8 cellular contexts compared by ENCODE assay signal in genomic region chr5:10563132-10563939, GRCh38. TPM values are rescaled to one million over a fixed set of nuclear protein-coding genes. Genes with fewer than 3 reads are reported as not detected.
DNase-seq lines count a peak whose midpoint lies in the region; ATAC-seq and TF ChIP-seq lines count a peak whose summit lies in the region.

No MANE protein-coding gene starts in this region.

- peaks cover 4% of the 10 kb centered on the region for H3K36me3 Mint-ChIP-seq in activated naive CD8-positive, alpha-beta T cell treated with anti-CD3 and anti-CD28 coated beads for 36 hours

- H3K4me1 Mint-ChIP-seq in activated naive CD8-positive, alpha-beta T cell treated with anti-CD3 and anti-CD28 coated beads for 36 hours = peaks cover 20% of the 10 kb centered on the region

- peak overlapping the region; percentile 57 for H3K4me3 Mint-ChIP-seq in activated naive CD8-positive, alpha-beta T cell treated with anti-CD3 and anti-CD28 coated beads for 36 hours

- peak overlapping the region; percentile 82 for H3K9ac ChIP-seq in NT2/D1 (ENCODE audit: insufficient read length, low read depth)

- ATAC-seq in HG02588 (IDR thresholded peaks at IDR 0.05; ENCODE audit: unreplicated experiment) = peak; percentile 35

- DNase-seq in GM13977 (ENCODE audit: low spot score) = peak; percentile 81
- no peak for DNase-seq in NT2/D1 (ENCODE audit: low read depth, low spot score)
- peak; percentile 68 for DNase-seq in activated naive CD8-positive, alpha-beta T cell treated with anti-CD3 and anti-CD28 coated beads for 36 hours
- DNase-seq in stimulated activated CD4-positive, alpha-beta T cell treated with anti-CD3 and anti-CD28 coated beads, Interleukin-15, amount 100 ng/mL, for 1 hour (ENCODE audit: low read depth in 1 of 2, low spot score in 1 of 2) = peak; percentile 15 to 31
- no peak for DNase-seq in occipital lobe (lab: John Stamatoyannopoulos, UW)
- DNase-seq in NK-92 (lab: John Stamatoyannopoulos, UW; ENCODE audit: unreplicated experiment) = no peak

- H3K9me3 ChIP-seq in NT2/D1 (ENCODE audit: insufficient read depth, low read length) (no peaks in the 10 kb centered on the region), iPS-18c (ENCODE audit: control insufficient read depth, insufficient read depth, low read length) (peaks cover 4% of the 10 kb centered on the region)

- peaks cover 12% of the 10 kb centered on the region for H3K4me1 ChIP-seq in NT2/D1 (ENCODE audit: insufficient read depth, insufficient read length)

- H3K4me3 ChIP-seq in NT2/D1 (ENCODE audit: insufficient read length, low read depth) (peak overlapping the region; percentile 56), iPS-18c (ENCODE audit: insufficient read depth, low read depth, low read length) (peak overlapping the region; percentile 56)

- peaks cover 35% of the 10 kb centered on the region for H3K27me3 ChIP-seq in NT2/D1 (ENCODE audit: insufficient read depth, insufficient read length)

- H3K27me3 Mint-ChIP-seq in activated naive CD8-positive, alpha-beta T cell treated with anti-CD3 and anti-CD28 coated beads for 36 hours = peaks cover 20% of the 10 kb centered on the region

- no peak for TF ChIP-seq CTCF in GM13977 (IDR thresholded peaks at IDR 0.05; ENCODE audit: extremely low read depth, insufficient read depth, missing control alignments)

- H3K27ac Mint-ChIP-seq in activated naive CD8-positive, alpha-beta T cell treated with anti-CD3 and anti-CD28 coated beads for 36 hours = no peak overlapping the region

- peaks cover 6% of the 10 kb centered on the region for H3K36me3 ChIP-seq in NT2/D1 (ENCODE audit: insufficient read depth, insufficient read length, low read length)

- no peaks in the 10 kb centered on the region for H3K9me3 Mint-ChIP-seq in activated naive CD8-positive, alpha-beta T cell treated with anti-CD3 and anti-CD28 coated beads for 36 hours

- in situ Hi-C loops in GM13977 (cut with MboI; ENCODE audit: low pct_unique_long_range_greater_than_20kb, low sequenced_read_pairs, unreplicated experiment) = no loop called here

RNA-seq across cellular contexts. Expression of gene ANKRD33B, which starts 0.5 kb away (rescaled TPM):
- 10 to 100 TPM in 1 of 2 experiments, 1 to 10 TPM in 1; 9.8 to 10.2 TPM for total RNA-seq in activated naive CD8-positive, alpha-beta T cell treated with anti-CD3 and anti-CD28 coated beads for 36 hours
- total RNA-seq in occipital lobe = 4.2 TPM

Comparison
In these comparisons a context has a peak if more than half of its experiments do, and no peak if none do; other contexts are left out.
1. DNase-seq: peak in GM13977 (single experiment), activated naive CD8-positive, alpha-beta T cell treated with anti-CD3 and anti-CD28 coated beads for 36 hours (single experiment) and stimulated activated CD4-positive, alpha-beta T cell treated with anti-CD3 and anti-CD28 coated beads, Interleukin-15, amount 100 ng/mL, for 1 hour (2 of 2); none in NT2/D1 (single experiment), occipital lobe (single experiment) and NK-92 (single experiment).